Comparison of ENCODE assay signal across 22 cellular contexts in the genomic region with DNA sequence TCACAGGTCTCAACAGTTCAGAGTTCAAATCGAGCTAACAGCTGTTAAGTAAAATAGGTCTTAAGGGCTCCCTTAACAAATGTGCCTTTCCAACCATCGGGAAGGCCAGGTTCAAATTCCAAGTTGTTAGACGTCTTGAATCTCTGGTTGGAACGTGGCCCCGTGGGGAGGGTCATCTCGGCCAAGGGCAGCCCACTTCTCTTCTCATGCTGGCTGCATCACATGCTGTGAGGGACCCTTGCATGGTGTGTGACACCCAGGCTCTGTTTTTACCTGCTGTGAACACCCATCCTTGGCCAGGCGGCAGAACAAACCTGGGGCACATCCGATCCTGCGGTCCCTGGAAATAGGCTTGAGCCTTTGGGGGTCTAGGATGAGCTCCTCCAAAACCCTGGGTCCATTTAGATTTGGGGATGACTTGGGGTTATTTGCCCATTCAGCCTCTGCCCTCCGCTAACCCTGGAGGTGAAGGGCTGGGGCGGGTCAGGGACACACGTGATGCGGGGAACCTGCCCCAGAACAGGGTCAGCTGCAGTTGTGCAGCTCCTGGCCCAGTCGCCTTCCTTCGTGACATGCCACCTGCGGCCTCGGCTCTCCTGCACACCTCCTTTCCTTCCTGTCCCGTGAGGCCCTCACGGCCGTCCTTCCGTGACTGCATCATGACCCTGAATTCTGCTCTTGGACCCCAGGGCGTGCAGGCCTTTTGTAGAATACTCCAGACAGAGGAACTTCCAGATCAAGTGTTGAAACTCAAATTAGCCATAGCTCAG. TPM values are rescaled to one million over a fixed set of nuclear protein-coding genes. Genes with fewer than 3 reads are reported as not detected.
A peak's percentile ranks its signal among the peaks of the same experiment; 100 is the strongest.
DNase-seq lines count a peak whose midpoint lies in the region; ATAC-seq and TF ChIP-seq lines count a peak whose summit lies in the region.
"Had no signal": no experiment of that assay in that cellular context is flagged by ENCODE, and none has a peak within 500 bp of the region (broad histone marks: within the 10 kb centered on the region; RNA-seq: fewer than 3 reads in every experiment).

No MANE protein-coding gene starts in this region.

- no peak overlapping the region for H3K9ac ChIP-seq in endodermal cell (ENCODE audit: extremely low read depth, low read length, poor library complexity, severe bottlenecking)
- H3K9ac ChIP-seq: BLaER1 treated with 17β-estradiol and CSF1 and Interleukin-3, amounts not matched to agents 10 nM and 100 nM had no signal

- H3K4me3 Mint-ChIP-seq in endodermal cell (no peak overlapping the region), nephron progenitor cell (no peak overlapping the region)
- H3K4me3 Mint-ChIP-seq in activated T-helper 1 cell treated with anti-CD3 and anti-CD28 coated beads, Interleukin-12 subunit alpha, Interleukin-12 subunit beta, Interleukin-2, Interleukin-4 antibody, amounts not matched to agents 30 ng/mL and 10 ng/mL and 1 ng/mL, durations not matched to agents 14 hours and 24 hours and 36 hours = no peak overlapping the region
- H3K4me3 Mint-ChIP-seq: CD4-positive, alpha-beta T cell; CD8-positive, alpha-beta memory T cell had no signal

- TF ChIP-seq CTCF in endodermal cell (conservative IDR thresholded peaks at IDR 0.05) (no peak), nephron progenitor cell (IDR thresholded peaks at IDR 0.05) (no peak)

- peak; percentile 22 for DNase-seq in activated CD8-positive, alpha-beta memory T cell treated with anti-CD3 and anti-CD28 coated beads, Interleukin-2, amount 50 U/mL, for 48 hours
- no peak for DNase-seq in activated CD8-positive, alpha-beta memory T cell treated with anti-CD3 and anti-CD28 coated beads for 24 hours
- peak; percentile 40 for DNase-seq in endodermal cell
- DNase-seq in nephron progenitor cell = no peak
- no peak for DNase-seq in amniotic stem cell (lab: John Stamatoyannopoulos, UW)
- no peak for DNase-seq in AML-193 (lab: John Stamatoyannopoulos, UW)
- DNase-seq in activated T-helper 1 cell treated with anti-CD3 and anti-CD28 coated beads, Interleukin-12 subunit alpha, Interleukin-12 subunit beta, Interleukin-2, Interleukin-4 antibody, amounts not matched to agents 30 ng/mL and 10 ng/mL and 1 ng/mL, durations not matched to agents 14 hours and 24 hours and 36 hours (ENCODE audit: low spot score) = no peak
- DNase-seq: BE2C; CD4-positive, alpha-beta T cell; CD8-positive, alpha-beta memory T cell; DMS 273 treated with DMSO at 0.1 percent for 48 hours; DMS79; EL; GDM1; GOT3; H7; HCEC 1CT had no signal

- no peak overlapping the region for H3K4me3 ChIP-seq in endodermal cell (ENCODE audit: low read length)
- H3K4me3 ChIP-seq: BLaER1 treated with 17β-estradiol and CSF1 and Interleukin-3, amounts not matched to agents 10 nM and 100 nM; GM12878 had no signal

- H3K27ac ChIP-seq in endodermal cell (ENCODE audit: low read depth, low read length) = no peak overlapping the region
- H3K27ac ChIP-seq: 22Rv1; BLaER1 treated with 17β-estradiol and CSF1 and Interleukin-3, amounts not matched to agents 10 nM and 100 nM had no signal

- H3K36me3 ChIP-seq in endodermal cell (ENCODE audit: control insufficient read depth, insufficient read depth, low read length) = no peaks in the 10 kb centered on the region
- H3K36me3 ChIP-seq: BE2C had no signal

- peaks cover 8% of the 10 kb centered on the region for H3K9me3 Mint-ChIP-seq in endodermal cell
- peaks cover 14% of the 10 kb centered on the region for H3K9me3 Mint-ChIP-seq in nephron progenitor cell
- H3K9me3 Mint-ChIP-seq in activated T-helper 1 cell treated with anti-CD3 and anti-CD28 coated beads, Interleukin-12 subunit alpha, Interleukin-12 subunit beta, Interleukin-2, Interleukin-4 antibody, amounts not matched to agents 30 ng/mL and 10 ng/mL and 1 ng/mL, durations not matched to agents 14 hours and 24 hours and 36 hours = no peaks in the 10 kb centered on the region
- H3K9me3 Mint-ChIP-seq: CD4-positive, alpha-beta T cell had no signal

- H3K36me3 Mint-ChIP-seq in endodermal cell (ENCODE audit: low read depth) (no peaks in the 10 kb centered on the region), nephron progenitor cell (ENCODE audit: low read depth) (no peaks in the 10 kb centered on the region)
- no peaks in the 10 kb centered on the region for H3K36me3 Mint-ChIP-seq in activated T-helper 1 cell treated with anti-CD3 and anti-CD28 coated beads, Interleukin-12 subunit alpha, Interleukin-12 subunit beta, Interleukin-2, Interleukin-4 antibody, amounts not matched to agents 30 ng/mL and 10 ng/mL and 1 ng/mL, durations not matched to agents 14 hours and 24 hours and 36 hours (ENCODE audit: low read depth)
- H3K36me3 Mint-ChIP-seq: CD14-positive monocyte had no signal

- peaks cover 2% of the 10 kb centered on the region for H3K4me1 Mint-ChIP-seq in endodermal cell
- peaks cover 29% of the 10 kb centered on the region for H3K4me1 Mint-ChIP-seq in nephron progenitor cell
- no peaks in the 10 kb centered on the region for H3K4me1 Mint-ChIP-seq in activated T-helper 1 cell treated with anti-CD3 and anti-CD28 coated beads, Interleukin-12 subunit alpha, Interleukin-12 subunit beta, Interleukin-2, Interleukin-4 antibody, amounts not matched to agents 30 ng/mL and 10 ng/mL and 1 ng/mL, durations not matched to agents 14 hours and 24 hours and 36 hours (ENCODE audit: low read depth)

- peaks cover 8% of the 10 kb centered on the region for H3K9me3 ChIP-seq in endodermal cell (ENCODE audit: control insufficient read depth, low read length)
- H3K9me3 ChIP-seq: BE2C had no signal

- 91 to 94% methylated on average over 18 to 22 of the region's 22 CpGs for WGBS in endodermal cell (ENCODE audit: insufficient coverage in 1 of 2, insufficient read length in 1 of 2), 2 experiments

- no peaks in the 10 kb centered on the region for H3K4me1 ChIP-seq in endodermal cell (ENCODE audit: control insufficient read depth, insufficient read depth, low read length)
- H3K4me1 ChIP-seq: BE2C had no signal

- intact Hi-C loops in activated T-helper 1 cell treated with anti-CD3 and anti-CD28 coated beads, Interleukin-12 subunit alpha, Interleukin-12 subunit beta, Interleukin-2, Interleukin-4 antibody, amounts not matched to agents 30 ng/mL and 10 ng/mL and 1 ng/mL, durations not matched to agents 14 hours and 24 hours and 36 hours (cut with micrococcal nuclease) = no loop called here

- H3K27me3 Mint-ChIP-seq in endodermal cell (ENCODE audit: insufficient read depth) (peaks cover 8% of the 10 kb centered on the region), nephron progenitor cell (ENCODE audit: low read depth, poor library complexity) (peaks cover 13% of the 10 kb centered on the region)
- peaks cover 23% of the 10 kb centered on the region for H3K27me3 Mint-ChIP-seq in activated T-helper 1 cell treated with anti-CD3 and anti-CD28 coated beads, Interleukin-12 subunit alpha, Interleukin-12 subunit beta, Interleukin-2, Interleukin-4 antibody, amounts not matched to agents 30 ng/mL and 10 ng/mL and 1 ng/mL, durations not matched to agents 14 hours and 24 hours and 36 hours (ENCODE audit: insufficient read depth)

- ATAC-seq in GM18517 (IDR thresholded peaks at IDR 0.05; ENCODE audit: unreplicated experiment) = no peak
- ATAC-seq: GM12878 had no signal

- H3K27me3 ChIP-seq in endodermal cell (ENCODE audit: control insufficient read depth, insufficient read depth, low read length, poor library complexity, severe bottlenecking) = peaks cover 4% of the 10 kb centered on the region
- H3K27me3 ChIP-seq: BLaER1 treated with 17β-estradiol and CSF1 and Interleukin-3, amounts not matched to agents 10 nM and 100 nM had no signal

- H3K27ac Mint-ChIP-seq in endodermal cell = no peak overlapping the region
- peak overlapping the region; percentile 89 for H3K27ac Mint-ChIP-seq in nephron progenitor cell
- no peak overlapping the region for H3K27ac Mint-ChIP-seq in activated T-helper 1 cell treated with anti-CD3 and anti-CD28 coated beads, Interleukin-12 subunit alpha, Interleukin-12 subunit beta, Interleukin-2, Interleukin-4 antibody, amounts not matched to agents 30 ng/mL and 10 ng/mL and 1 ng/mL, durations not matched to agents 14 hours and 24 hours and 36 hours
- H3K27ac Mint-ChIP-seq: CD4-positive, alpha-beta T cell; CD8-positive, alpha-beta memory T cell had no signal

RNA-seq across cellular contexts. Expression of a gene that starts 45.9 kb away (rescaled TPM):
- 10 to 100 TPM; 79.3 to 92.9 TPM for total RNA-seq in endodermal cell
- 144 TPM for polyA plus RNA-seq in endodermal cell (2013, experiment 1 of 2)
- 121 TPM for polyA plus RNA-seq in endodermal cell (2013, experiment 2 of 2)
- 27.3 and 29.9 TPM in 2 replicates for total RNA-seq in activated T-helper 1 cell treated with anti-CD3 and anti-CD28 coated beads, Interleukin-12 subunit alpha, Interleukin-12 subunit beta, Interleukin-2, Interleukin-4 antibody, amounts not matched to agents 30 ng/mL and 10 ng/mL and 1 ng/mL, durations not matched to agents 14 hours and 24 hours and 36 hours

Comparison
In these comparisons a context has a peak if more than half of its experiments do, and no peak if none do; other contexts are left out.
1. DNase-seq: peak in activated CD8-positive, alpha-beta memory T cell treated with anti-CD3 and anti-CD28 coated beads, Interleukin-2, amount 50 U/mL, for 48 hours (single experiment) and endodermal cell (single experiment); none in activated CD8-positive, alpha-beta memory T cell treated with anti-CD3 and anti-CD28 coated beads for 24 hours (single experiment), nephron progenitor cell (single experiment), amniotic stem cell (single experiment), AML-193 (0 of 2) and activated T-helper 1 cell treated with anti-CD3 and anti-CD28 coated beads, Interleukin-12 subunit alpha, Interleukin-12 subunit beta, Interleukin-2, Interleukin-4 antibody, amounts not matched to agents 30 ng/mL and 10 ng/mL and 1 ng/mL, durations not matched to agents 14 hours and 24 hours and 36 hours (single experiment).